9 cellular contexts compared by ENCODE assay signal in the genomic region with DNA sequence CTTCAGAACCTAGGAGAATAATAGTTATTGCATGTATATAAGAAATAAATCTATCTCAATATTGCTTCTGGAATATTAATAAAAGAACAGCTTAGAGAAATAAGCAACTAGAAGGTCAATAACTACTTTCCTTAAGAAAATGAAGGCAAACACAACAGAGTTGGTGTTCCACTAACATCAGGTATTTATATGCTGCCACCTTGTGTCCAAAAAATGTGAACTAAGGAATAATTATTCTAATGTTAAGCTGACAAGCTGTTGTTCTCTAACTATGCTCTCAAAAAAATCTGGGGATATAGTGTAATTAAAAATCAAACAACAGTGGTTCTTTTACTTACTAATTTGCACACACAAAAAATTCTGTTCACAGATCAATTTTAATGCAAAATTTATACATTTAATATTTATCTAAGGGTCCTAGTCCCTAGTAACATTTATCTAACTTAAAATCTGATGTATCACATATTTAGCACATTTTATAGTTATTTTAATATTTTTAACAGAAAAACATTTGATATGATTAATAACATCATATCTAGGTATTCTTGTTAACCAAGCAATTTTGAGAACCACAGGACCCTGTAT. TPM values are rescaled to one million over a fixed set of nuclear protein-coding genes. Genes with fewer than 3 reads are reported as not detected.
DNase-seq lines count a peak whose midpoint lies in the region; ATAC-seq, FAIRE-seq and TF ChIP-seq lines count a peak whose summit lies in the region.
"Had no signal": no experiment of that assay in that cellular context is flagged by ENCODE, and none has a peak within 500 bp of the region (broad histone marks: within the 10 kb centered on the region; RNA-seq: fewer than 3 reads in every experiment).

No MANE protein-coding gene starts in this region.

- H3K27me3 Mint-ChIP-seq in activated naive CD4-positive, alpha-beta T cell treated with anti-CD3 and anti-CD28 coated beads for 36 hours (ENCODE audit: low read depth) = no peaks in the 10 kb centered on the region
- H3K27me3 Mint-ChIP-seq: central memory CD8-positive, alpha-beta T cell had no signal

- TF ChIP-seq EP300 in HepG2 (IDR thresholded peaks at IDR 0.05; ENCODE audit: low read depth in 2 of 2, low read length in 2 of 2) (no peak), HepG2 (CRISPR knock-in tag; IDR thresholded peaks at IDR 0.05; ENCODE audit: borderline replicate concordance) (no peak)

- in situ Hi-C loops in mammary epithelial cell (cut with MboI; ENCODE audit: low sequenced_read_pairs in 2 of 2) = loop anchor here (5.0 to 10.0 kb wide), 2 partner anchors 207 to 215 kb away; partner anchors contain the start of gene RGS2 (in 1 of the 2)
- in situ Hi-C loops in HepG2 (cut with HindIII; ENCODE audit: extremely low pct_ligation_motif_present, low pct_unique_long_range_greater_than_20kb) = loop anchor here (5.0 kb wide), 2 partner anchors 212 to 542 kb away; partner anchors contain the start of gene RGS2

- H3K4me3 ChIP-seq in mammary epithelial cell (replicated peaks in 1 of 3; ENCODE audit: insufficient read depth in 1 of 3, low read depth in 2 of 3, low read length in 3 of 3) = no peak overlapping the region
- no peak overlapping the region for H3K4me3 ChIP-seq in HepG2 (replicated peaks in 1 of 3; ENCODE audit: insufficient read depth in 1 of 3, low read depth in 2 of 3, low read length in 3 of 3)

- intact Hi-C loops in mammary epithelial cell (cut with micrococcal nuclease) = loop anchor here (1.0 to 10.0 kb wide), 4 partner anchors 115 to 547 kb away; no protein-coding TSS in a partner anchor
- intact Hi-C loops in HepG2 (cut with micrococcal nuclease; ENCODE audit: unreplicated experiment) = loop anchor here (1.0 kb wide), 2 partner anchors 213 to 542 kb away; no protein-coding TSS in a partner anchor
- intact Hi-C loops in activated naive CD4-positive, alpha-beta T cell treated with anti-CD3 and anti-CD28 coated beads for 36 hours (cut with micrococcal nuclease) = loop anchor here (1.0 kb wide), 2 partner anchors 212 to 545 kb away; no protein-coding TSS in a partner anchor

- dilution Hi-C loops in mammary epithelial cell (cut with HindIII; ENCODE audit: low sequenced_read_pairs) = loop anchor here (25.0 kb wide), 1 partner anchor 207 kb away; the partner anchor contains the start of gene RGS2

- no peak overlapping the region for H3K4me3 Mint-ChIP-seq in activated naive CD4-positive, alpha-beta T cell treated with anti-CD3 and anti-CD28 coated beads for 36 hours
- H3K4me3 Mint-ChIP-seq: central memory CD8-positive, alpha-beta T cell had no signal

- no peak for FAIRE-seq in HepG2 (lab: Jason Lieb, UNC)

- H2AFZ ChIP-seq in mammary epithelial cell (ENCODE audit: low read depth, low read length) (no peak overlapping the region), HepG2 (ENCODE audit: low read length) (no peak overlapping the region)

- BruUV-seq in mammary epithelial cell (replicated peaks; lab: Mats Ljungman, UMichigan) = no TSS peak
- no TSS peak for BruUV-seq in HepG2 (replicated peaks; lab: Mats Ljungman, UMichigan)

- no peak for TF ChIP-seq POLR2A in HepG2 (IDR thresholded peaks at IDR 0.05; ENCODE audit: insufficient read depth in 1 of 2, low read depth in 2 of 2, low read length in 2 of 2)

- CTCF ChIA-PET in GM10248 (lab: Yijun Ruan, JAX) (interaction anchor here (0.6 to 4.7 kb wide), 15 partner anchors 8 to 545 kb away, joined by 3 to 59 read pairs (median 5); partner anchors contain the start of genes RGS2, RO60 and UCHL5), mammary epithelial cell (lab: Charles Lee; ENCODE audit: low non-redundant PET) (interaction anchor here (0.6 to 1.2 kb wide), 4 partner anchors 129 to 215 kb away, joined by 4 to 8 read pairs (median 4); no protein-coding TSS in a partner anchor), HepG2 (lab: Yijun Ruan, JAX; ENCODE audit: low intra/inter-chr PET ratio, low total read pairs) (interaction anchor here (0.7 to 2.6 kb wide), 5 partner anchors 211 to 545 kb away, joined by 3 to 15 read pairs (median 9); partner anchors contain the start of gene RGS2)
- CTCF ChIA-PET in activated naive CD4-positive, alpha-beta T cell treated with anti-CD3 and anti-CD28 coated beads for 36 hours (lab: Charles Lee) = interaction anchor here (0.6 to 2.0 kb wide), 12 partner anchors 10 to 545 kb away, joined by 3 to 13 read pairs (median 4); no protein-coding TSS in a partner anchor

- H4K20me1 ChIP-seq in mammary epithelial cell (ENCODE audit: insufficient read depth, low read length) = no peaks in the 10 kb centered on the region
- no peaks in the 10 kb centered on the region for H4K20me1 ChIP-seq in HepG2 (ENCODE audit: insufficient read depth, low read length)

- peaks cover 8% of the 10 kb centered on the region for H3K36me3 Mint-ChIP-seq in activated naive CD4-positive, alpha-beta T cell treated with anti-CD3 and anti-CD28 coated beads for 36 hours (ENCODE audit: low read depth)

- H3K27ac ChIP-seq in 22Rv1 = peak overlapping the region; percentile 70
- H3K27ac ChIP-seq in mammary epithelial cell (ENCODE audit: insufficient read depth, low read depth, low read length) = no peak overlapping the region
- no peak overlapping the region for H3K27ac ChIP-seq in HepG2 (ENCODE audit: extremely low read length, insufficient read depth, low read length)

- no peaks in the 10 kb centered on the region for H3K9me3 Mint-ChIP-seq in activated naive CD4-positive, alpha-beta T cell treated with anti-CD3 and anti-CD28 coated beads for 36 hours
- H3K9me3 Mint-ChIP-seq: central memory CD8-positive, alpha-beta T cell had no signal

- H3K27me3 ChIP-seq in mammary epithelial cell (ENCODE audit: insufficient read depth, low read length) = no peaks in the 10 kb centered on the region
- no peaks in the 10 kb centered on the region for H3K27me3 ChIP-seq in HepG2 (ENCODE audit: control insufficient read depth in 1 of 2, insufficient read depth in 2 of 2, low read length in 2 of 2)

- DNase-seq in GM10248 (ENCODE audit: extremely low spot score) (peak; percentile 11), NCI-H460 (ENCODE audit: extremely low read depth, low read depth) (peak; percentile 85), mammary epithelial cell (peak; percentile 39), HepG2 (ENCODE audit: low spot score) (peak; percentile 41), T1000 (lab: John Stamatoyannopoulos, UW) (no peak)
- DNase-seq in activated naive CD4-positive, alpha-beta T cell treated with anti-CD3 and anti-CD28 coated beads for 36 hours = no peak

- no peaks in the 10 kb centered on the region for H3K79me2 ChIP-seq in mammary epithelial cell (ENCODE audit: insufficient read depth, low read length)
- H3K79me2 ChIP-seq in HepG2 (ENCODE audit: insufficient read depth, low read length) = no peaks in the 10 kb centered on the region

- peak; percentile 86 for TF ChIP-seq CTCF in 22Rv1 (IDR thresholded peaks at IDR 0.05)
- TF ChIP-seq CTCF in GM10248 (IDR thresholded peaks at IDR 0.05; ENCODE audit: control extremely low read depth, extremely low read depth, low read depth, missing control alignments) = peak; percentile 32
- TF ChIP-seq CTCF in mammary epithelial cell (conservative IDR thresholded peaks at IDR 0.05 in 1 of 2, IDR thresholded peaks at IDR 0.05 in 1 of 2; ENCODE audit: extremely low read depth in 1 of 2, insufficient read depth in 1 of 2, low read depth in 1 of 2, low read length in 2 of 2) = peak; percentile 33 to 53
- peak; percentile 62 for TF ChIP-seq CTCF in HepG2 (CRISPR knock-in tag; IDR thresholded peaks at IDR 0.05)

- POLR2A ChIA-PET in GM10248 (lab: Yijun Ruan, JAX) (no interaction called here), HepG2 (lab: Yijun Ruan, JAX) (interaction anchor here (1.0 kb wide), 1 partner anchor 545 kb away, joined by 4 read pairs; no protein-coding TSS in a partner anchor)

- no peaks in the 10 kb centered on the region for H3K4me1 Mint-ChIP-seq in activated naive CD4-positive, alpha-beta T cell treated with anti-CD3 and anti-CD28 coated beads for 36 hours (ENCODE audit: low read depth)
- H3K4me1 Mint-ChIP-seq: central memory CD8-positive, alpha-beta T cell had no signal

- H3K36me3 ChIP-seq in mammary epithelial cell (ENCODE audit: insufficient read depth, low read length) (peaks cover 20% of the 10 kb centered on the region), HepG2 (replicated peaks in 1 of 2; ENCODE audit: control insufficient read depth in 1 of 2, insufficient read depth in 2 of 2, low read length in 2 of 2) (peaks cover 2 to 14% of the 10 kb centered on the region in 2 experiments; a peak in 3 of 5 replicates)

- H3K9me3 ChIP-seq in mammary epithelial cell (replicated peaks; ENCODE audit: insufficient read depth, low read length) = no peaks in the 10 kb centered on the region
- H3K9me3 ChIP-seq in HepG2 (ENCODE audit: low read length) = no peaks in the 10 kb centered on the region

- no peak overlapping the region for H3K27ac Mint-ChIP-seq in activated naive CD4-positive, alpha-beta T cell treated with anti-CD3 and anti-CD28 coated beads for 36 hours

- H3K4me1 ChIP-seq in mammary epithelial cell (ENCODE audit: insufficient read depth, low read length) = no peaks in the 10 kb centered on the region
- H3K4me1 ChIP-seq in HepG2 (ENCODE audit: insufficient read depth, low read length) = 0 out of 2 replicates have a peak, but pooled peaks cover 4% of the 10 kb centered on the region

- H3K4me2 ChIP-seq in mammary epithelial cell (ENCODE audit: insufficient read depth, low read depth, low read length) (no peak overlapping the region), HepG2 (ENCODE audit: low read depth, low read length) (no peak overlapping the region)

- no peak for TF ChIP-seq RAD21 in HepG2 (CRISPR knock-in tag; IDR thresholded peaks at IDR 0.05)

- ATAC-seq in HG02981 (IDR thresholded peaks at IDR 0.05; ENCODE audit: unreplicated experiment) (peak; percentile 67), HepG2 (no peak)

- H3K9ac ChIP-seq in mammary epithelial cell (ENCODE audit: insufficient read depth, low read length) (no peak overlapping the region), HepG2 (ENCODE audit: insufficient read depth, low read depth, low read length) (no peak overlapping the region)

RNA-seq across cellular contexts. Expression of gene UCHL5, which starts 39.6 kb away (rescaled TPM):
- total RNA-seq in NCI-H460 (2014; rRNA removed; shearing (Covaris generic)) = 78.0 and 93.7 TPM in 2 replicates
- 81.9 and 98.2 TPM in 2 replicates for polyA plus RNA-seq in NCI-H460 (2014; cell fraction: nucleus; rRNA removed)
- 10 to 100 TPM; 26.3 to 52.6 TPM for total RNA-seq in mammary epithelial cell
- polyA plus RNA-seq in mammary epithelial cell = 25.0 TPM
- polyA minus RNA-seq in mammary epithelial cell = 75.1 TPM
- 44.1 and 72.4 TPM in 2 replicates for total RNA-seq in HepG2 (2016; rRNA removed; fragmentation: Illumina TruSeq; extraction: Trizol)
- 10.9 and 11.5 TPM in 2 replicates for total RNA-seq in HepG2 (2016; cell fraction: cytosol; rRNA removed; fragmentation: Illumina TruSeq; extraction: Trizol; ENCODE audit: low read depth)
- 41.4 and 69.5 TPM in 2 replicates for total RNA-seq in HepG2 (2016; cell fraction: insoluble cytoplasmic fraction; rRNA removed; fragmentation: Illumina TruSeq; extraction: Trizol)
- 21.8 and 25.2 TPM in 2 replicates for total RNA-seq in HepG2 (2016; cell fraction: membrane; rRNA removed; fragmentation: Illumina TruSeq; extraction: Trizol)
- total RNA-seq in HepG2 (2016; cell fraction: nucleus; rRNA removed; fragmentation: Illumina TruSeq; extraction: Trizol) = 48.2 and 48.7 TPM in 2 replicates
- 11.3 and 18.2 TPM in 2 replicates for polyA plus RNA-seq in HepG2 (2011; rRNA removed)
- polyA plus RNA-seq in HepG2 (2011; cell fraction: cytosol; rRNA removed) = 5.7 and 8.6 TPM in 2 replicates
- 8.0 and 8.1 TPM in 2 replicates for polyA plus RNA-seq in HepG2 (2011; cell fraction: nucleus; rRNA removed)
- 18.9 and 28.2 TPM in 2 replicates for polyA plus RNA-seq in HepG2 (2012)
- polyA plus RNA-seq in HepG2 (2016; cell fraction: cytosol; fragmentation: Illumina TruSeq; extraction: Trizol; ENCODE audit: low read depth) = 9.4 and 9.6 TPM in 2 replicates
- 95.7 and 95.9 TPM in 2 replicates for polyA plus RNA-seq in HepG2 (2016; cell fraction: insoluble cytoplasmic fraction; fragmentation: Illumina TruSeq; extraction: Trizol; ENCODE audit: low read depth)
- 15.2 and 17.2 TPM in 2 replicates for polyA plus RNA-seq in HepG2 (2016; cell fraction: membrane; fragmentation: Illumina TruSeq; extraction: Trizol; ENCODE audit: low read depth)
- 44.2 and 50.7 TPM in 2 replicates for polyA plus RNA-seq in HepG2 (2016; cell fraction: nucleus; fragmentation: Illumina TruSeq; extraction: Trizol; ENCODE audit: insufficient read depth, low read depth)
- 8.2 and 18.8 TPM in 2 replicates for polyA minus RNA-seq in HepG2 (2011; rRNA and poly(A)+ RNA removed; ENCODE audit: low replicate concordance)
- polyA minus RNA-seq in HepG2 (2011; cell fraction: cytosol; rRNA and poly(A)+ RNA removed) = 10.1 and 16.5 TPM in 2 replicates
- polyA minus RNA-seq in HepG2 (2011; cell fraction: nucleus; rRNA and poly(A)+ RNA removed) = 45.1 and 47.9 TPM in 2 replicates
- total RNA-seq in activated naive CD4-positive, alpha-beta T cell treated with anti-CD3 and anti-CD28 coated beads for 36 hours = 10 to 100 TPM; 63.4 to 68.8 TPM

RNA-seq across cellular contexts. Expression of gene RO60, which starts 39.9 kb away (rescaled TPM):
- 229 and 239 TPM in 2 replicates for total RNA-seq in NCI-H460 (2014; rRNA removed; shearing (Covaris generic))
- 27.8 and 50.4 TPM in 2 replicates for polyA plus RNA-seq in NCI-H460 (2014; cell fraction: nucleus; rRNA removed)
- 100 to 1,000 TPM in 1 of 2 donors, 10 to 100 TPM in 1; 56.1 to 118 TPM for total RNA-seq in mammary epithelial cell
- 27.0 TPM for polyA plus RNA-seq in mammary epithelial cell
- polyA minus RNA-seq in mammary epithelial cell = 56.5 TPM
- total RNA-seq in HepG2 (2016; rRNA removed; fragmentation: Illumina TruSeq; extraction: Trizol) = 53.7 and 90.0 TPM in 2 replicates
- total RNA-seq in HepG2 (2016; cell fraction: cytosol; rRNA removed; fragmentation: Illumina TruSeq; extraction: Trizol; ENCODE audit: low read depth) = 10.5 and 10.8 TPM in 2 replicates
- total RNA-seq in HepG2 (2016; cell fraction: insoluble cytoplasmic fraction; rRNA removed; fragmentation: Illumina TruSeq; extraction: Trizol) = 53.1 and 96.6 TPM in 2 replicates
- total RNA-seq in HepG2 (2016; cell fraction: membrane; rRNA removed; fragmentation: Illumina TruSeq; extraction: Trizol) = 18.2 and 19.9 TPM in 2 replicates
- total RNA-seq in HepG2 (2016; cell fraction: nucleus; rRNA removed; fragmentation: Illumina TruSeq; extraction: Trizol) = 33.6 and 37.0 TPM in 2 replicates
- 14.5 and 20.3 TPM in 2 replicates for polyA plus RNA-seq in HepG2 (2011; rRNA removed)
- polyA plus RNA-seq in HepG2 (2011; cell fraction: cytosol; rRNA removed) = 11.4 and 12.3 TPM in 2 replicates
- polyA plus RNA-seq in HepG2 (2011; cell fraction: nucleus; rRNA removed) = 16.9 and 17.1 TPM in 2 replicates
- 15.5 and 15.6 TPM in 2 replicates for polyA plus RNA-seq in HepG2 (2012)
- 1.2 TPM in 2 replicates for polyA plus RNA-seq in HepG2 (2016; cell fraction: cytosol; fragmentation: Illumina TruSeq; extraction: Trizol; ENCODE audit: low read depth)
- 22.6 and 23.2 TPM in 2 replicates for polyA plus RNA-seq in HepG2 (2016; cell fraction: insoluble cytoplasmic fraction; fragmentation: Illumina TruSeq; extraction: Trizol; ENCODE audit: low read depth)
- polyA plus RNA-seq in HepG2 (2016; cell fraction: membrane; fragmentation: Illumina TruSeq; extraction: Trizol; ENCODE audit: low read depth) = 2.6 TPM in 2 replicates
- 15.8 and 18.7 TPM in 2 replicates for polyA plus RNA-seq in HepG2 (2016; cell fraction: nucleus; fragmentation: Illumina TruSeq; extraction: Trizol; ENCODE audit: insufficient read depth, low read depth)
- 57.6 and 70.0 TPM in 2 replicates for polyA minus RNA-seq in HepG2 (2011; rRNA and poly(A)+ RNA removed; ENCODE audit: low replicate concordance)
- polyA minus RNA-seq in HepG2 (2011; cell fraction: cytosol; rRNA and poly(A)+ RNA removed) = 54.5 and 59.0 TPM in 2 replicates
- polyA minus RNA-seq in HepG2 (2011; cell fraction: nucleus; rRNA and poly(A)+ RNA removed) = 74.0 and 82.1 TPM in 2 replicates
- 10 to 100 TPM; 42.8 to 48.0 TPM for total RNA-seq in activated naive CD4-positive, alpha-beta T cell treated with anti-CD3 and anti-CD28 coated beads for 36 hours

Comparison
In these comparisons a context has a peak if more than half of its experiments do, and no peak if none do; other contexts are left out.
1. CTCF ChIP-seq: peak in every context shown above with its lines; median percentile 86 in 22Rv1; 62 in HepG2; 43 in mammary epithelial cell; 32 in GM10248.
2. DNase-seq: peak in GM10248 (single experiment), NCI-H460 (single experiment), mammary epithelial cell (single experiment) and HepG2 (single experiment); none in activated naive CD4-positive, alpha-beta T cell treated with anti-CD3 and anti-CD28 coated beads for 36 hours (single experiment) and T1000 (single experiment).